In the genomic region with DNA sequence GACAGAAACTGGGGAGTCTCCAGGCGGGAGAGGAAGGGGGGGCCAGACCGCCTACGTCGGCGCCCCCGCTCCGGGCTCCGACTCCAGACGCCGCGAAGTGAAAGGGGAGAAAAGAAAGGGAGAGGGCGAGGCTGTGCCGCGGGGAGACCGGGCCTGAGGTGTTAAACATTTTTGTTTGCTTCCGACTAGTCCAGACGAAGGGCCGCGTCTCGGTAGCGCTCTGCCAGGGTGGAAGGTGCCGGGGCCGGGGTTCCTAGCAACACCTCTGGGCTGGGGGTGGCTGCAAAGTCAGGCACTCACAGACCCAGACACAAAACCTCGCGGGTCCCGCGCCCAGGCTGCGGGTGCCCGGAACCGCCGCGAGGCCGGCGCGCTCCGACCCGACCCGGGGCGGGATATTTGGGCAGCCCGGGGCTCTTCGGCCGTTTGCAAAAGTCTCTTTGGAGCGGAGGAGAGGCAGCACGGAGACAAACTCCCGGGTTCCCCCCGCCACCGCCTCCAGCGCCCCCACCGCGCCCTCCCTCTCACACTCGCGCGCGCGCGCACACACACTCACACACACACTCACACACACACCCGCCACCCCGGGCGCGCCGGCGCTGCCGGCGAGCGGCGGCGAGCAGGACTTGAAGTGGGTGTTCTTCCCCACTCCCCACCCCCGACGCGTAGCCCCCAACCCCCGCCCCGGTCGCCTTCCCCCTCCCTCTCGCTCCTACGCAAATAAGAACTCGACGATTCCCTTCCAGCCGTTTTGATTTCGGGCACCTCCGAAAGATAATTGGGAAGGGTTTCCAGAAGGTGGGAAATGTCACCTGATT, we compare ENCODE assay signal across 1 cellular context.
TF ChIP-seq lines count a peak whose summit lies in the region.

No MANE protein-coding gene starts in this region.

TF ChIP-seq in H1, 55 proteins besides CTCF, POLR2A, EP300 and RAD21:
- TF ChIP-seq PHF8 (conservative IDR thresholded peaks at IDR 0.05; ENCODE audit: low read depth, low read length): peak; percentile 40
- TF ChIP-seq TBP (IDR thresholded peaks at IDR 0.05; ENCODE audit: low read depth, low read length): peak; percentile 71
- TF ChIP-seq TCF12 (IDR thresholded peaks at IDR 0.05; ENCODE audit: low read depth, low read length): no peak
- peak; percentile 68; the same call in 1 of the 2 replicates for TF ChIP-seq RBBP5 (IDR thresholded peaks at IDR 0.05; ENCODE audit: borderline replicate concordance, low read depth, low read length)
- no peak for TF ChIP-seq NANOG (IDR thresholded peaks at IDR 0.05; ENCODE audit: insufficient read depth, low read depth, low read length, poor library complexity, severe bottlenecking)
- 0 out of 4 replicates have a peak, but pooled peaks of 1 of the 2 experiments have one; percentile 41 for TF ChIP-seq SIN3A (conservative IDR thresholded peaks at IDR 0.05 in 1 of 2, IDR thresholded peaks at IDR 0.05 in 1 of 2; ENCODE audit: low read depth in 1 of 2, low read length in 2 of 2)
- no peak for TF ChIP-seq GABPA (IDR thresholded peaks at IDR 0.05; ENCODE audit: borderline replicate concordance, insufficient read depth, low read length)
- TF ChIP-seq CHD7 (IDR thresholded peaks at IDR 0.05; ENCODE audit: insufficient replicate concordance, low read length): no peak
- TF ChIP-seq ASH2L (IDR thresholded peaks at IDR 0.05; ENCODE audit: low read length): peak; percentile 70
- TF ChIP-seq JUND (IDR thresholded peaks at IDR 0.05; ENCODE audit: low read length): no peak
- TF ChIP-seq TAF1 (IDR thresholded peaks at IDR 0.05; ENCODE audit: low read depth, low read length): 0 out of 2 replicates have a peak, but pooled peaks have one; percentile 38
- TF ChIP-seq KDM4A (IDR thresholded peaks at IDR 0.05; ENCODE audit: low read depth, low read length, severe bottlenecking): peak; percentile 63
- no peak for TF ChIP-seq CHD2 (IDR thresholded peaks at IDR 0.05; ENCODE audit: low read length)
- no peak for TF ChIP-seq RNF2 (IDR thresholded peaks at IDR 0.05; ENCODE audit: borderline replicate concordance, low read depth, low read length, missing control alignments, poor library complexity, severe bottlenecking)
